ENCODE assay signal across 31 cellular contexts in the genomic region with DNA sequence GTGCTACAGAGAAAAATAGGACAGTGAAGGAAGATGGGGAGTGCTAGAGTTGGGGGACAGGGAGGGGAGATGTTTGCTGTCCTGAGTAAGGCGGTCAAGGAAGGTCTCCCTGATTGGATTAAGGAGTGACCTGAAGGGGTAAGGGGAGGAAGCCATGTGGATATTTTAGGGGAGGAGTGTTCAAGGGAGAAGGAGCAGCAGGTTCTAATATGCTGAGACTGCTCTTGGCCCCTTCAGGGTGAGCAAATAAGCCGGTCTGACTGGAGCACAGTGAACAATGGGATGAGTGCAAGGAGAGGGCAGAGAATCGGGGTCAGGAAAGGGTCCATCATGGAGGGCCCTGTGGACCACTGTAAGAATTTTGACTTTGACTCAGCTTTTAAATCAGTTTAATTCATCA.
"Had no signal": no experiment of that assay in that cellular context is flagged by ENCODE, and none has a peak within 500 bp of the region (broad histone marks: within the 10 kb centered on the region; RNA-seq: fewer than 3 reads in every experiment).

No MANE protein-coding gene starts in this region.

- H3K36me3 Mint-ChIP-seq: activated CD8-positive, alpha-beta memory T cell treated with anti-CD3 and anti-CD28 coated beads, Interleukin-2, amount 10 ng/mL, durations not matched to agents 7 days and 5 days had no signal

- ATAC-seq: activated CD4-positive, alpha-beta T cell treated with anti-CD3 and anti-CD28 coated beads for 36 hours; activated CD8-positive, alpha-beta memory T cell treated with anti-CD3 and anti-CD28 coated beads, Interleukin-2, amount 10 ng/mL, durations not matched to agents 7 days and 5 days; activated CD8-positive, alpha-beta T cell treated with anti-CD3 and anti-CD28 coated beads, Interleukin-2, amount 10 ng/mL, durations not matched to agents 7 days and 5 days; effector memory CD8-positive, alpha-beta T cell; esophagus mucosa; T-helper 17 cell had no signal

- DNase-seq: activated CD4-positive, alpha-beta memory T cell treated with anti-CD3 and anti-CD28 coated beads for 36 hours; activated CD4-positive, alpha-beta T cell treated with anti-CD3 and anti-CD28 coated beads for 36 hours; activated CD4-positive, alpha-beta T cell treated with anti-CD3 and anti-CD28 coated beads, Interleukin-2, amount 10 ng/mL, durations not matched to agents 24 days and 14 days; activated CD4-positive, CD25-positive, alpha-beta regulatory T cell; activated CD4-positive, CD25-positive, alpha-beta regulatory T cell treated with anti-CD3 and anti-CD28 coated beads, Interleukin-2, amount 50 U/mL, for 72 hours; activated CD8-positive, alpha-beta memory T cell treated with anti-CD3 and anti-CD28 coated beads, Interleukin-2, amount 10 ng/mL, durations not matched to agents 7 days and 5 days; activated CD8-positive, alpha-beta memory T cell treated with anti-CD3 and anti-CD28 coated beads, Interleukin-2, amount 50 U/mL, for 4 hours; activated CD8-positive, alpha-beta T cell treated with anti-CD3 and anti-CD28 coated beads, Interleukin-2, amount 10 ng/mL, durations not matched to agents 7 days and 5 days; activated effector memory CD4-positive, alpha-beta T cell treated with anti-CD3 and anti-CD28 coated beads, Interleukin-2, amount 50 U/mL, for 16 hours; activated naive CD4-positive, alpha-beta T cell treated with anti-CD3 and anti-CD28 coated beads for 36 hours; activated naive CD8-positive, alpha-beta T cell treated with anti-CD3 and anti-CD28 coated beads, Interleukin-2, amount 10 ng/mL, durations not matched to agents 7 days and 5 days; activated T-cell treated with anti-CD3 and anti-CD28 coated beads, Interleukin-2, amount 50 U/mL, for 1 hour; activated T-cell treated with anti-CD3 and anti-CD28 coated beads, Interleukin-2, amount 50 U/mL, for 48 hours; amniotic stem cell; anterior cingulate cortex; brain microvascular endothelial cell; caudate nucleus; cortex of kidney; dermis blood vessel endothelial cell; effector CD4-positive, alpha-beta T cell; effector memory CD8-positive, alpha-beta T cell; foreskin fibroblast; head of caudate nucleus; T-helper 1 cell; T-helper 17 cell; T1000 had no signal

- H3K36me3 ChIP-seq: brain microvascular endothelial cell had no signal

- H3K27ac ChIP-seq: brain microvascular endothelial cell had no signal

- H3K27ac Mint-ChIP-seq: activated CD4-positive, alpha-beta memory T cell treated with anti-CD3 and anti-CD28 coated beads for 36 hours; activated CD4-positive, alpha-beta T cell treated with anti-CD3 and anti-CD28 coated beads for 36 hours; activated CD4-positive, alpha-beta T cell treated with anti-CD3 and anti-CD28 coated beads, Interleukin-2, amount 10 ng/mL, durations not matched to agents 24 days and 14 days; activated CD8-positive, alpha-beta memory T cell treated with anti-CD3 and anti-CD28 coated beads, Interleukin-2, amount 10 ng/mL, durations not matched to agents 7 days and 5 days; activated CD8-positive, alpha-beta T cell treated with anti-CD3 and anti-CD28 coated beads, Interleukin-2, amount 10 ng/mL, durations not matched to agents 7 days and 5 days; activated naive CD4-positive, alpha-beta T cell treated with anti-CD3 and anti-CD28 coated beads for 36 hours; activated naive CD4-positive, alpha-beta T cell treated with anti-CD3 and anti-CD28 coated beads, Interleukin-2, amount 50 U/mL, for 24 hours; activated naive CD8-positive, alpha-beta T cell treated with anti-CD3 and anti-CD28 coated beads, Interleukin-2, amount 10 ng/mL, durations not matched to agents 7 days and 5 days; activated T-helper 1 cell treated with anti-CD3 and anti-CD28 coated beads, Interleukin-12 subunit alpha, Interleukin-12 subunit beta, Interleukin-2, Interleukin-4 antibody, amounts not matched to agents 30 ng/mL and 10 ng/mL and 1 ng/mL, durations not matched to agents 14 hours and 24 hours and 36 hours; activated T-helper 2 cell treated with anti-CD3 and anti-CD28 coated beads, Interferon-gamma antibody, Interleukin-2, Interleukin-4, amounts not matched to agents 10 μg/mL and 5 μg/mL and 100 μg/mL, durations not matched to agents 14 hours and 24 hours and 36 hours; T-helper 17 cell; T-helper 2 cell treated with Interferon-gamma antibody and Interleukin-4, amounts not matched to agents 5 μg/mL and 100 μg/mL, for 36 hours had no signal

- H3K9me3 Mint-ChIP-seq: activated CD4-positive, alpha-beta T cell treated with anti-CD3 and anti-CD28 coated beads, Interleukin-2, amount 10 ng/mL, durations not matched to agents 24 days and 14 days; activated naive CD4-positive, alpha-beta T cell treated with anti-CD3 and anti-CD28 coated beads, Interleukin-2, amount 50 U/mL, for 24 hours; activated T-helper 1 cell treated with anti-CD3 and anti-CD28 coated beads, Interleukin-12 subunit alpha, Interleukin-12 subunit beta, Interleukin-2, Interleukin-4 antibody, amounts not matched to agents 30 ng/mL and 10 ng/mL and 1 ng/mL, durations not matched to agents 14 hours and 24 hours and 36 hours; activated T-helper 2 cell treated with anti-CD3 and anti-CD28 coated beads, Interferon-gamma antibody, Interleukin-2, Interleukin-4, amounts not matched to agents 10 μg/mL and 5 μg/mL and 100 μg/mL, durations not matched to agents 14 hours and 24 hours and 36 hours; effector memory CD8-positive, alpha-beta T cell; T-helper 2 cell treated with Interferon-gamma antibody and Interleukin-4, amounts not matched to agents 5 μg/mL and 100 μg/mL, for 36 hours had no signal

- H3K27me3 Mint-ChIP-seq: activated CD4-positive, alpha-beta memory T cell treated with anti-CD3 and anti-CD28 coated beads for 36 hours; activated CD4-positive, alpha-beta T cell treated with anti-CD3 and anti-CD28 coated beads for 36 hours; activated CD4-positive, alpha-beta T cell treated with anti-CD3 and anti-CD28 coated beads, Interleukin-2, amount 10 ng/mL, durations not matched to agents 24 days and 14 days; activated CD8-positive, alpha-beta memory T cell treated with anti-CD3 and anti-CD28 coated beads, Interleukin-2, amount 10 ng/mL, durations not matched to agents 7 days and 5 days; activated naive CD4-positive, alpha-beta T cell treated with anti-CD3 and anti-CD28 coated beads, Interleukin-2, amount 50 U/mL, for 24 hours; activated naive CD8-positive, alpha-beta T cell treated with anti-CD3 and anti-CD28 coated beads, Interleukin-2, amount 10 ng/mL, durations not matched to agents 7 days and 5 days; effector memory CD8-positive, alpha-beta T cell; T-helper 17 cell had no signal

- H3K27me3 ChIP-seq: brain microvascular endothelial cell had no signal

- H3K4me3 Mint-ChIP-seq: activated CD4-positive, alpha-beta memory T cell treated with anti-CD3 and anti-CD28 coated beads for 36 hours; activated CD4-positive, alpha-beta T cell treated with anti-CD3 and anti-CD28 coated beads for 36 hours; activated CD4-positive, alpha-beta T cell treated with anti-CD3 and anti-CD28 coated beads, Interleukin-2, amount 10 ng/mL, durations not matched to agents 24 days and 14 days; activated CD8-positive, alpha-beta memory T cell treated with anti-CD3 and anti-CD28 coated beads, Interleukin-2, amount 10 ng/mL, durations not matched to agents 7 days and 5 days; activated CD8-positive, alpha-beta T cell treated with anti-CD3 and anti-CD28 coated beads, Interleukin-2, amount 10 ng/mL, durations not matched to agents 7 days and 5 days; activated naive CD4-positive, alpha-beta T cell treated with anti-CD3 and anti-CD28 coated beads for 36 hours; activated naive CD4-positive, alpha-beta T cell treated with anti-CD3 and anti-CD28 coated beads, Interleukin-2, amount 50 U/mL, for 24 hours; activated naive CD8-positive, alpha-beta T cell treated with anti-CD3 and anti-CD28 coated beads, Interleukin-2, amount 10 ng/mL, durations not matched to agents 7 days and 5 days; activated T-helper 1 cell treated with anti-CD3 and anti-CD28 coated beads, Interleukin-12 subunit alpha, Interleukin-12 subunit beta, Interleukin-2, Interleukin-4 antibody, amounts not matched to agents 30 ng/mL and 10 ng/mL and 1 ng/mL, durations not matched to agents 14 hours and 24 hours and 36 hours; effector memory CD8-positive, alpha-beta T cell; T-helper 17 cell; T-helper 2 cell treated with Interferon-gamma antibody and Interleukin-4, amounts not matched to agents 5 μg/mL and 100 μg/mL, for 36 hours had no signal

- H3K4me1 Mint-ChIP-seq: activated CD4-positive, alpha-beta T cell treated with anti-CD3 and anti-CD28 coated beads for 36 hours; activated CD4-positive, alpha-beta T cell treated with anti-CD3 and anti-CD28 coated beads, Interleukin-2, amount 10 ng/mL, durations not matched to agents 24 days and 14 days; activated CD8-positive, alpha-beta memory T cell treated with anti-CD3 and anti-CD28 coated beads, Interleukin-2, amount 10 ng/mL, durations not matched to agents 7 days and 5 days; activated naive CD4-positive, alpha-beta T cell treated with anti-CD3 and anti-CD28 coated beads, Interleukin-2, amount 50 U/mL, for 24 hours; activated naive CD8-positive, alpha-beta T cell treated with anti-CD3 and anti-CD28 coated beads, Interleukin-2, amount 10 ng/mL, durations not matched to agents 7 days and 5 days; T-helper 17 cell had no signal
